ENCODE assay signal across 16 cellular contexts in genomic region chr10:16788125-16788524, GRCh38. TPM values are rescaled to one million over a fixed set of nuclear protein-coding genes. Genes with fewer than 3 reads are reported as not detected.
DNase-seq lines count a peak whose midpoint lies in the region; ATAC-seq and TF ChIP-seq lines count a peak whose summit lies in the region.
"Had no signal": no experiment of that assay in that cellular context is flagged by ENCODE, and none has a peak within 500 bp of the region (broad histone marks: within the 10 kb centered on the region; RNA-seq: fewer than 3 reads in every experiment).

No MANE protein-coding gene starts in this region.

- peaks cover 70% of the 10 kb centered on the region for H3K36me3 Mint-ChIP-seq in activated T-cell treated with anti-CD3 and anti-CD28 coated beads, Interleukin-2, amount 50 U/mL, for 24 hours (ENCODE audit: low read depth)
- H3K36me3 Mint-ChIP-seq in activated T-cell treated with anti-CD3 and anti-CD28 coated beads, Interleukin-2, amount 50 U/mL, for 72 hours (ENCODE audit: insufficient read depth in 2 of 2), result peaks cover 9 to 14% of the 10 kb centered on the region in 2 donors
- peaks cover 82% of the 10 kb centered on the region for H3K36me3 Mint-ChIP-seq in stimulated activated memory B cell treated with anti-CD40 and anti-IgM and Interleukin-4, amounts not matched to agents 10 μg/mL and 1 μg/mL and 100 μg/mL, for 72 hours
- H3K36me3 Mint-ChIP-seq in chondrocyte (ENCODE audit: low read depth), result peaks cover 3% of the 10 kb centered on the region

- peaks cover 44% of the 10 kb centered on the region for H3K4me1 Mint-ChIP-seq in activated T-cell treated with anti-CD3 and anti-CD28 coated beads, Interleukin-2, amount 50 U/mL, for 24 hours (ENCODE audit: low read depth)
- H3K4me1 Mint-ChIP-seq in activated T-cell treated with anti-CD3 and anti-CD28 coated beads, Interleukin-2, amount 50 U/mL, for 72 hours (ENCODE audit: low read depth), result peaks cover 28% of the 10 kb centered on the region
- peaks cover 14% of the 10 kb centered on the region for H3K4me1 Mint-ChIP-seq in stimulated activated memory B cell treated with anti-CD40 and anti-IgM and Interleukin-4, amounts not matched to agents 10 μg/mL and 1 μg/mL and 100 μg/mL, for 72 hours
- peaks cover 45% of the 10 kb centered on the region for H3K4me1 Mint-ChIP-seq in chondrocyte (ENCODE audit: low read depth)
- H3K4me1 Mint-ChIP-seq: nephron had no signal

- peaks cover 11% of the 10 kb centered on the region for H3K9me3 Mint-ChIP-seq in activated T-cell treated with anti-CD3 and anti-CD28 coated beads, Interleukin-2, amount 50 U/mL, for 24 hours
- peaks cover 4 to 8% of the 10 kb centered on the region in 2 donors for H3K9me3 Mint-ChIP-seq in activated T-cell treated with anti-CD3 and anti-CD28 coated beads, Interleukin-2, amount 50 U/mL, for 72 hours
- peaks cover 14% of the 10 kb centered on the region for H3K9me3 Mint-ChIP-seq in stimulated activated memory B cell treated with anti-CD40 and anti-IgM and Interleukin-4, amounts not matched to agents 10 μg/mL and 1 μg/mL and 100 μg/mL, for 72 hours
- H3K9me3 Mint-ChIP-seq in chondrocyte (ENCODE audit: low read depth), result no peaks in the 10 kb centered on the region

- DNase-seq in activated T-cell treated with anti-CD3 and anti-CD28 coated beads, Interleukin-2, amount 50 U/mL, for 24 hours, result peak; percentile 55
- DNase-seq in activated T-cell treated with anti-CD3 and anti-CD28 coated beads for 4 hours (no peak), D341Med (ENCODE audit: low spot score) (no peak), NCI-H748 (lab: John Stamatoyannopoulos, UW; ENCODE audit: unreplicated experiment) (no peak), chondrocyte (ENCODE audit: low spot score) (no peak)
- DNase-seq in activated T-cell treated with anti-CD3 and anti-CD28 coated beads, Interleukin-2, amount 50 U/mL, for 72 hours, result peak in 1 of 2 donors; percentile 50
- DNase-seq: ACHN, DMS53, IMR-90, NCI-H146, sigmoid colon, SK-N-SH, trophoblast cell had no signal

- TF ChIP-seq CTCF in chondrocyte (IDR thresholded peaks at IDR 0.05), result no peak

- ATAC-seq in HG02852 (IDR thresholded peaks at IDR 0.05; ENCODE audit: unreplicated experiment), result peak; percentile 46
- ATAC-seq in activated T-cell treated with anti-CD3 and anti-CD28 coated beads, Interleukin-2, amount 50 U/mL, for 72 hours (replicated peaks in 1 of 2), result peak; percentile 74 to 76
- ATAC-seq in stimulated activated memory B cell treated with anti-CD40 and anti-IgM and Interleukin-4, amounts not matched to agents 10 μg/mL and 1 μg/mL and 100 μg/mL, for 72 hours, result peak; percentile 20

- H3K27ac Mint-ChIP-seq in activated T-cell treated with anti-CD3 and anti-CD28 coated beads, Interleukin-2, amount 50 U/mL, for 24 hours, result peak overlapping the region; percentile 92
- peak overlapping the region; percentile 88 for H3K27ac Mint-ChIP-seq in activated T-cell treated with anti-CD3 and anti-CD28 coated beads, Interleukin-2, amount 50 U/mL, for 72 hours
- H3K27ac Mint-ChIP-seq in stimulated activated memory B cell treated with anti-CD40 and anti-IgM and Interleukin-4, amounts not matched to agents 10 μg/mL and 1 μg/mL and 100 μg/mL, for 72 hours, result peak overlapping the region; percentile 75
- H3K27ac Mint-ChIP-seq in chondrocyte (ENCODE audit: unreplicated experiment), result no peak overlapping the region

- H3K4me3 Mint-ChIP-seq in activated T-cell treated with anti-CD3 and anti-CD28 coated beads, Interleukin-2, amount 50 U/mL, for 24 hours, result peak overlapping the region; percentile 63
- peak overlapping the region; percentile 67 to 68 for H3K4me3 Mint-ChIP-seq in activated T-cell treated with anti-CD3 and anti-CD28 coated beads, Interleukin-2, amount 50 U/mL, for 72 hours
- H3K4me3 Mint-ChIP-seq in stimulated activated memory B cell treated with anti-CD40 and anti-IgM and Interleukin-4, amounts not matched to agents 10 μg/mL and 1 μg/mL and 100 μg/mL, for 72 hours, result no peak overlapping the region
- no peak overlapping the region for H3K4me3 Mint-ChIP-seq in chondrocyte (ENCODE audit: unreplicated experiment)
- H3K4me3 Mint-ChIP-seq: nephron had no signal

- no peaks in the 10 kb centered on the region for H3K27me3 Mint-ChIP-seq in activated T-cell treated with anti-CD3 and anti-CD28 coated beads, Interleukin-2, amount 50 U/mL, for 24 hours
- no peaks in the 10 kb centered on the region for H3K27me3 Mint-ChIP-seq in activated T-cell treated with anti-CD3 and anti-CD28 coated beads, Interleukin-2, amount 50 U/mL, for 72 hours (ENCODE audit: low read depth)
- no peaks in the 10 kb centered on the region for H3K27me3 Mint-ChIP-seq in stimulated activated memory B cell treated with anti-CD40 and anti-IgM and Interleukin-4, amounts not matched to agents 10 μg/mL and 1 μg/mL and 100 μg/mL, for 72 hours
- H3K27me3 Mint-ChIP-seq in chondrocyte (ENCODE audit: low read depth), result no peaks in the 10 kb centered on the region

RNA-seq across cellular contexts. Expression of gene RSU1, which starts 29.1 kb away (rescaled TPM):
- total RNA-seq in activated T-cell treated with anti-CD3 and anti-CD28 coated beads, Interleukin-2, amount 50 U/mL, for 72 hours, result 10 to 100 TPM; 49.1 to 53.1 TPM
- 113 to 165 TPM (median 156 TPM) in 3 replicates for total RNA-seq in chondrocyte

Comparison
In these comparisons a context has a peak if more than half of its experiments do, and no peak if none do; other contexts are left out.
1. H3K4me3 Mint-ChIP-seq: peak in activated T-cell treated with anti-CD3 and anti-CD28 coated beads, Interleukin-2, amount 50 U/mL, for 24 hours (single experiment) and activated T-cell treated with anti-CD3 and anti-CD28 coated beads, Interleukin-2, amount 50 U/mL, for 72 hours (2 of 2); none in stimulated activated memory B cell treated with anti-CD40 and anti-IgM and Interleukin-4, amounts not matched to agents 10 μg/mL and 1 μg/mL and 100 μg/mL, for 72 hours (single experiment) and chondrocyte (single experiment).
2. ATAC-seq: peak in every context shown above with its lines; median percentile 75 in activated T-cell treated with anti-CD3 and anti-CD28 coated beads, Interleukin-2, amount 50 U/mL, for 72 hours; 46 in HG02852; 20 in stimulated activated memory B cell treated with anti-CD40 and anti-IgM and Interleukin-4, amounts not matched to agents 10 μg/mL and 1 μg/mL and 100 μg/mL, for 72 hours.